23 cellular contexts compared by ENCODE assay signal in the genomic region with DNA sequence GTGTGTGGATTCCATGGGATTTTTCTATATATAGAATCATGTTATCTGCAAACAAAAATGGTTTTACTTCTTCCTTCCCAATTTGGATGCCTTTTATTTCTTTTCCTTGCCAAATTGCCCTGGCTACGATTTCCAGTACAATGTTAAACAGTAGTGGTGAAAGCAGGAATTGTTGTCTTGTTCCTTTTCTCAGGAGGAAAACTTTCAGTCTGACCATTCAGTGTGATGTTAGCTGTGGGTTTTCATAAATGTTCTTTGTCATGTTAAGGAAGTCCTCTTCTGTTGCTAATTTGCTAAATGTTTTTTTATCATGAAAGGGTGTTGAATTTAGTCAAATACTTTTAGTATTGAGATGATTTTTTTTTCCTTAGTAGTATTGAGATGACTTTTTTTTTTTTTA. TPM values are rescaled to one million over a fixed set of nuclear protein-coding genes. Genes with fewer than 3 reads are reported as not detected.
DNase-seq lines count a peak whose midpoint lies in the region; ATAC-seq, FAIRE-seq and TF ChIP-seq lines count a peak whose summit lies in the region.
"Had no signal": no experiment of that assay in that cellular context is flagged by ENCODE, and none has a peak within 500 bp of the region (broad histone marks: within the 10 kb centered on the region; RNA-seq: fewer than 3 reads in every experiment).

No MANE protein-coding gene starts in this region.

- H3K56ac ChIP-seq in H9 (ENCODE audit: insufficient read length, low read depth, low read length): no peak overlapping the region
- H3K56ac ChIP-seq in mesendoderm (ENCODE audit: low read length): no peak overlapping the region

- no peak overlapping the region for H3K4ac ChIP-seq in H9 (ENCODE audit: low read depth, low read length)
- H3K4ac ChIP-seq in mesendoderm (ENCODE audit: low read depth, low read length): no peak overlapping the region

- no peak for DNase-seq in H9
- no peak for DNase-seq in K562 (ENCODE audit: extremely low read depth in 1 of 4, low spot score in 3 of 4)
- DNase-seq in fibroblast of pulmonary artery (ENCODE audit: low read depth): peak; percentile 45
- peak; percentile 26 for DNase-seq in pons (ENCODE audit: low spot score)
- DNase-seq in stimulated activated CD4-positive, alpha-beta T cell treated with anti-CD3 and anti-CD28 coated beads, Interleukin-4, amount 100 ng/mL, for 24 hours: no peak
- DNase-seq in T-helper 1 cell: no peak
- DNase-seq in mesendoderm: no peak
- DNase-seq in glutamatergic neuron: no peak
- DNase-seq: BE2C, EL, GF-D8, MV-4-11, NCI-H1105 treated with DMSO at 0.1 percent for 48 hours, NCI-H1694, NCI-H2081 treated with DMSO at 0.1 percent for 48 hours, NCI-H446, NCI-H526, PC-3, Right ventricle myocardium superior had no signal

- H2BK120ac ChIP-seq in H9 (ENCODE audit: low read depth, low read length, poor library complexity, severe bottlenecking) (no peak overlapping the region), mesendoderm (ENCODE audit: low read depth, low read length) (no peak overlapping the region)

- H4K91ac ChIP-seq in H9 (ENCODE audit: insufficient read length, low read depth, low read length): no peak overlapping the region

- H3K27ac ChIP-seq in H9 (ENCODE audit: insufficient read length, low read depth, low read length): peak overlapping the region; percentile 56
- no peak overlapping the region for H3K27ac ChIP-seq in K562 (ENCODE audit: extremely low read depth, low read depth, low read length)
- no peak overlapping the region for H3K27ac ChIP-seq in mesendoderm (ENCODE audit: low read depth, low read length)
- H3K27ac ChIP-seq: KMS-11 had no signal

- H3K79me2 ChIP-seq in H9 (ENCODE audit: insufficient read depth, low read length) (no peaks in the 10 kb centered on the region), K562 (ENCODE audit: control insufficient read depth, insufficient read depth, low read length) (no peaks in the 10 kb centered on the region), mesendoderm (ENCODE audit: control insufficient read depth, insufficient read depth, low read length) (no peaks in the 10 kb centered on the region)

- H3K9me3 Mint-ChIP-seq in H9 (no peaks in the 10 kb centered on the region), glutamatergic neuron (ENCODE audit: unreplicated experiment) (no peaks in the 10 kb centered on the region)

- ATAC-seq in K562: no peak; the same call in 2 of the 3 replicates
- ATAC-seq: PC-3 had no signal

- H3K9me3 ChIP-seq in H9 (ENCODE audit: control insufficient read depth, low read depth, low read length) (no peaks in the 10 kb centered on the region), K562 (replicated peaks; ENCODE audit: control insufficient read depth, insufficient read depth, low read depth, low read length) (no peaks in the 10 kb centered on the region)
- H3K9me3 ChIP-seq: BE2C, HAP-1 had no signal

- H2AK5ac ChIP-seq in H9 (ENCODE audit: insufficient read length, low read length): no peak overlapping the region
- H2AK5ac ChIP-seq in mesendoderm (ENCODE audit: low read length): no peak overlapping the region

- H3K36me3 ChIP-seq in K562 (ENCODE audit: control insufficient read depth, insufficient read depth, low read length) (peaks cover 7% of the 10 kb centered on the region; the same call in 2 of the 3 replicates), mesendoderm (ENCODE audit: control insufficient read depth, insufficient read depth, low read length) (no peaks in the 10 kb centered on the region)
- H3K36me3 ChIP-seq: HAP-1 had no signal

- H3K14ac ChIP-seq in H9 (ENCODE audit: insufficient read depth, low read length): no peak overlapping the region

- no peaks in the 10 kb centered on the region for H3K23me2 ChIP-seq in H9 (ENCODE audit: insufficient read length, low read depth, low read length, poor library complexity, severe bottlenecking)

- H3K27me3 Mint-ChIP-seq in H9 (ENCODE audit: low read depth): no peaks in the 10 kb centered on the region
- no peaks in the 10 kb centered on the region for H3K27me3 Mint-ChIP-seq in glutamatergic neuron (ENCODE audit: unreplicated experiment)

- TF ChIP-seq POLR2A in K562 (conservative IDR thresholded peaks at IDR 0.05): no peak

- H3K18ac ChIP-seq in H9 (ENCODE audit: insufficient read length, low read depth, low read length): no peak overlapping the region
- no peak overlapping the region for H3K18ac ChIP-seq in mesendoderm (ENCODE audit: low read length)

- H4K8ac ChIP-seq in H9 (replicated peaks; ENCODE audit: insufficient read length, low read depth, low read length) (no peak overlapping the region), mesendoderm (ENCODE audit: low read depth, low read length) (no peak overlapping the region)

- TF ChIP-seq RAD21 in K562 (CRISPR knock-in tag; conservative IDR thresholded peaks at IDR 0.05 in 1 of 2, IDR thresholded peaks at IDR 0.05 in 1 of 2): no peak

- no peak overlapping the region for H3K9ac ChIP-seq in H9 (ENCODE audit: extremely low read depth, insufficient read length, low read length)
- no peak overlapping the region for H3K9ac ChIP-seq in K562 (ENCODE audit: insufficient read depth in 1 of 2, low read depth in 2 of 2, low read length in 2 of 2)
- H3K9ac ChIP-seq in mesendoderm (ENCODE audit: low read length): no peak overlapping the region
- H3K9ac ChIP-seq: KMS-11 had no signal

- H3K4me3 ChIP-seq in K562 (no peak overlapping the region), fibroblast of pulmonary artery (replicated peaks; ENCODE audit: low read depth, low read length) (no peak overlapping the region), mesendoderm (ENCODE audit: low read length) (no peak overlapping the region)
- H3K4me3 ChIP-seq: HAP-1, SK-N-MC had no signal

- H2BK5ac ChIP-seq in H9 (ENCODE audit: insufficient read length, low read length) (no peak overlapping the region), mesendoderm (ENCODE audit: low read length) (no peak overlapping the region)

- BruUV-seq in K562 (replicated peaks; lab: Mats Ljungman, UMichigan): no TSS peak

- peaks cover 18 to 24% of the 10 kb centered on the region in 2 experiments for H3K4me1 Mint-ChIP-seq in H9
- no peaks in the 10 kb centered on the region for H3K4me1 Mint-ChIP-seq in glutamatergic neuron (ENCODE audit: low read depth, unreplicated experiment)

- TF ChIP-seq CTCF in H9 (conservative IDR thresholded peaks at IDR 0.05): 0 out of 3 replicates have a peak, but pooled peaks have one; percentile 10
- TF ChIP-seq CTCF in K562 (IDR thresholded peaks at IDR 0.05 in 2 of 3, conservative IDR thresholded peaks at IDR 0.05 in 1 of 3; ENCODE audit: insufficient read depth in 2 of 3, low read depth in 1 of 3, low read length in 3 of 3): no peak
- TF ChIP-seq CTCF in fibroblast of pulmonary artery (IDR thresholded peaks at IDR 0.05; ENCODE audit: low read length, missing control alignments): no peak
- no peak for TF ChIP-seq CTCF in glutamatergic neuron (IDR thresholded peaks at IDR 0.05; ENCODE audit: partially characterized antibody, unreplicated experiment)

- H2BK12ac ChIP-seq in H9 (ENCODE audit: insufficient read length, low read depth, low read length): no peak overlapping the region

- H2AFZ ChIP-seq in H9 (ENCODE audit: low read length) (no peak overlapping the region), K562 (ENCODE audit: low read depth, low read length) (no peak overlapping the region)

- peak; percentile 26 for FAIRE-seq in K562 (lab: Jason Lieb, UNC)
- FAIRE-seq: HTR-8/SVneo had no signal

- no peaks in the 10 kb centered on the region for H3K27me3 ChIP-seq in H9 (ENCODE audit: insufficient read depth, low read length)
- no peaks in the 10 kb centered on the region for H3K27me3 ChIP-seq in K562 (ENCODE audit: control insufficient read depth in 2 of 2, insufficient read depth in 2 of 2, low read length in 2 of 2)
- H3K27me3 ChIP-seq in mesendoderm (ENCODE audit: insufficient read depth, low read length, poor library complexity): no peaks in the 10 kb centered on the region
- H3K27me3 ChIP-seq: BE2C had no signal

- H3K23ac ChIP-seq in H9 (ENCODE audit: insufficient read length, low read depth, low read length) (no peak overlapping the region), mesendoderm (ENCODE audit: low read length) (no peak overlapping the region)

- H2BK20ac ChIP-seq in H9 (ENCODE audit: low read depth, low read length, poor library complexity, severe bottlenecking): no peak overlapping the region

- no peak for TF ChIP-seq EP300 in K562 (IDR thresholded peaks at IDR 0.05; ENCODE audit: low read length)

- intact Hi-C loops in K562 (cut with micrococcal nuclease): no loop called here

- no CpG with 5 or more reads among the region's 1 CpG for WGBS in H9 (ENCODE audit: extremely low coverage, insufficient read length, low lambda C conversion rate)
- WGBS in K562 (ENCODE audit: insufficient coverage, low coverage, missing lambda C conversion rate): 14% methylated on average over 1 of the region's 1 CpG
- no CpG with 5 or more reads among the region's 1 CpG for WGBS in mesendoderm (ENCODE audit: extremely low coverage, insufficient coverage, low lambda C conversion rate)

- H3K27ac Mint-ChIP-seq in H9: peak overlapping the region in 2 of 3 experiments; percentile 3 to 72; a peak in 3 of 7 replicates
- H3K27ac Mint-ChIP-seq in glutamatergic neuron (ENCODE audit: unreplicated experiment): no peak overlapping the region

- H3K4me1 ChIP-seq in H9 (ENCODE audit: insufficient read depth, low read length) (no peaks in the 10 kb centered on the region), K562 (replicated peaks in 1 of 2; ENCODE audit: control insufficient read depth in 2 of 2, insufficient read depth in 2 of 2, low read length in 2 of 2) (peaks cover 4% of the 10 kb centered on the region in 2 experiments; a peak in 1 of 5 replicates), mesendoderm (ENCODE audit: control insufficient read depth, low read depth, low read length) (no peaks in the 10 kb centered on the region)
- H3K4me1 ChIP-seq: BE2C had no signal

- H3T11ph ChIP-seq in H9 (ENCODE audit: low read length): no peak overlapping the region

- no peak overlapping the region for H4K5ac ChIP-seq in H9 (ENCODE audit: insufficient read length, low read depth, low read length)
- H4K5ac ChIP-seq in mesendoderm (ENCODE audit: low read length): no peak overlapping the region

- H3K79me1 ChIP-seq in H9 (ENCODE audit: insufficient read depth, low read depth, low read length, poor library complexity, severe bottlenecking) (no peaks in the 10 kb centered on the region), mesendoderm (ENCODE audit: low read length) (no peaks in the 10 kb centered on the region)

- CTCF ChIA-PET in K562 (lab: Yijun Ruan, JAX; ENCODE audit: low intra/inter-chr PET ratio): no interaction called here

- H3K36me3 Mint-ChIP-seq in H9 (ENCODE audit: insufficient read depth in 1 of 3, low read depth in 3 of 3) (no peaks in the 10 kb centered on the region; a peak in 2 of 7 replicates), glutamatergic neuron (ENCODE audit: unreplicated experiment) (no peaks in the 10 kb centered on the region)

- POLR2A ChIA-PET in K562 (lab: Yijun Ruan, JAX): interaction anchor here (1.5 kb wide), 1 partner anchor 10 kb away, joined by 6 read pairs; no protein-coding TSS in a partner anchor

- in situ Hi-C loops in K562 (cut with MboI): no loop called here

- H3K4me2 ChIP-seq in H9 (ENCODE audit: insufficient read depth, insufficient read length, low read length) (no peak overlapping the region), K562 (ENCODE audit: insufficient read depth, low read length) (no peak overlapping the region), mesendoderm (ENCODE audit: low read length) (no peak overlapping the region)
- H3K4me2 ChIP-seq: KMS-11 had no signal

- H2BK15ac ChIP-seq in H9 (ENCODE audit: low read depth, low read length) (no peak overlapping the region), mesendoderm (replicated peaks; ENCODE audit: low read depth) (no peak overlapping the region)

- H3K9me1 ChIP-seq in K562 (ENCODE audit: control insufficient read depth, insufficient read depth, low read length): no peaks in the 10 kb centered on the region

- H3K4me3 Mint-ChIP-seq in H9 (no peak overlapping the region), glutamatergic neuron (ENCODE audit: unreplicated experiment) (no peak overlapping the region)

- no peaks in the 10 kb centered on the region for H4K20me1 ChIP-seq in H9 (ENCODE audit: control insufficient read depth, insufficient read depth, insufficient read length)
- H4K20me1 ChIP-seq in K562 (replicated peaks; ENCODE audit: control insufficient read depth, insufficient read depth, low read length): no peaks in the 10 kb centered on the region

RNA-seq across cellular contexts. Expression of a gene that starts 10.9 kb away (rescaled TPM):
- total RNA-seq in H9 (2021) (13.5 and 14.7 TPM in 2 replicates), K562 (2014; rRNA removed) (47.6 and 50.3 TPM in 2 replicates), K562 (2014; rRNA removed; fragmentation: Illumina TruSeq; extraction: Trizol) (31.8 and 32.7 TPM in 2 replicates), K562 (2015; rRNA removed; fragmentation: Illumina TruSeq; extraction: Trizol) (43.9 and 51.1 TPM in 2 replicates), K562 (2021) (28.5 and 32.6 TPM in 2 replicates), glutamatergic neuron (ENCODE audit: unreplicated experiment) (24.1 TPM)
- 4.1 and 6.4 TPM in 2 replicates for total RNA-seq in K562 (2011; cell fraction: chromatin; rRNA removed; ENCODE audit: low replicate concordance)
- 7.8 and 9.5 TPM in 2 replicates for total RNA-seq in K562 (2011; cell fraction: nucleolus; rRNA removed)
- total RNA-seq in K562 (2011; cell fraction: nucleoplasm; rRNA removed): 3.2 and 6.7 TPM in 2 replicates
- polyA plus RNA-seq in K562 (2011; rRNA removed) (29.8 and 42.8 TPM in 2 replicates), K562 (2014; fragmentation: Illumina TruSeq; extraction: Trizol) (26.1 and 31.2 TPM in 2 replicates), K562 (2014; fragmentation: Nextera tagmentation; extraction: Ambion mirVana) (1 to 10 TPM; 5.9 to 6.9 TPM), K562 (2014; rRNA removed) (41.4 and 43.2 TPM in 2 replicates)
- 11.3 and 11.5 TPM in 2 replicates for polyA plus RNA-seq in K562 (2011; cell fraction: cytosol; rRNA removed)
- polyA plus RNA-seq in K562 (2011; cell fraction: nucleus; rRNA removed): 8.1 and 9.0 TPM in 2 replicates
- polyA plus RNA-seq in K562 (2012): 26.8 and 53.4 TPM in 2 replicates
- 13.2 and 14.1 TPM in 2 replicates for polyA minus RNA-seq in K562 (2011; rRNA and poly(A)+ RNA removed)
- 7.4 and 10.6 TPM in 2 replicates for polyA minus RNA-seq in K562 (2011; cell fraction: cytosol; rRNA and poly(A)+ RNA removed)
- 6.9 and 11.6 TPM in 2 replicates for polyA minus RNA-seq in K562 (2011; cell fraction: nucleus; rRNA and poly(A)+ RNA removed)
- polyA plus RNA-seq in mesendoderm (2013, experiment 1 of 2): 10.3 TPM
- 9.7 TPM for polyA plus RNA-seq in mesendoderm (2013, experiment 2 of 2)

RNA-seq across cellular contexts. Expression of a gene that starts 17.3 kb away (rescaled TPM):
- not detected in 2 replicates for total RNA-seq in H9 (2021)
- total RNA-seq in K562 (2011; cell fraction: chromatin; rRNA removed; ENCODE audit: low replicate concordance): not detected in 2 replicates
- not detected in 2 replicates for total RNA-seq in K562 (2011; cell fraction: nucleolus; rRNA removed)
- total RNA-seq in K562 (2011; cell fraction: nucleoplasm; rRNA removed): not detected in 2 replicates
- total RNA-seq in K562 (2014; rRNA removed): not detected in 2 replicates
- not detected in 2 replicates for total RNA-seq in K562 (2014; rRNA removed; fragmentation: Illumina TruSeq; extraction: Trizol)
- not detected in 2 replicates for total RNA-seq in K562 (2015; rRNA removed; fragmentation: Illumina TruSeq; extraction: Trizol)
- not detected in 2 replicates for total RNA-seq in K562 (2021)
- polyA plus RNA-seq in K562 (2011; rRNA removed): not detected in 2 replicates
- polyA plus RNA-seq in K562 (2011; cell fraction: cytosol; rRNA removed): not detected in 2 replicates
- not detected in 2 replicates for polyA plus RNA-seq in K562 (2011; cell fraction: nucleus; rRNA removed)
- 0.03 and 0.04 TPM in 2 replicates for polyA plus RNA-seq in K562 (2012)
- polyA plus RNA-seq in K562 (2014; fragmentation: Illumina TruSeq; extraction: Trizol): not detected in 2 replicates
- polyA plus RNA-seq in K562 (2014; fragmentation: Nextera tagmentation; extraction: Ambion mirVana): under 1 TPM; 0.01 TPM
- not detected in 2 replicates for polyA plus RNA-seq in K562 (2014; rRNA removed)
- polyA minus RNA-seq in K562 (2011; rRNA and poly(A)+ RNA removed): not detected in 2 replicates
- not detected in 2 replicates for polyA minus RNA-seq in K562 (2011; cell fraction: cytosol; rRNA and poly(A)+ RNA removed)
- polyA minus RNA-seq in K562 (2011; cell fraction: nucleus; rRNA and poly(A)+ RNA removed): not detected in 2 replicates
- not detected for polyA plus RNA-seq in mesendoderm (2013, experiment 1 of 2)
- polyA plus RNA-seq in mesendoderm (2013, experiment 2 of 2): not detected
- total RNA-seq in glutamatergic neuron (ENCODE audit: unreplicated experiment): not detected
- total RNA-seq: PC-3 had no signal

RNA-seq across cellular contexts. Expression of a gene that starts 47.5 kb away (rescaled TPM):
- total RNA-seq in H9 (2021) (278 and 298 TPM in 2 replicates), K562 (2014; rRNA removed) (443 and 555 TPM in 2 replicates), K562 (2014; rRNA removed; fragmentation: Illumina TruSeq; extraction: Trizol) (683 and 814 TPM in 2 replicates), K562 (2015; rRNA removed; fragmentation: Illumina TruSeq; extraction: Trizol) (521 and 540 TPM in 2 replicates), K562 (2021) (283 and 309 TPM in 2 replicates), glutamatergic neuron (ENCODE audit: unreplicated experiment) (66.9 TPM)
- 56.7 and 220 TPM in 2 replicates for total RNA-seq in K562 (2011; cell fraction: chromatin; rRNA removed; ENCODE audit: low replicate concordance)
- total RNA-seq in K562 (2011; cell fraction: nucleolus; rRNA removed): 58.0 and 74.9 TPM in 2 replicates
- total RNA-seq in K562 (2011; cell fraction: nucleoplasm; rRNA removed): 99.8 and 119 TPM in 2 replicates
- polyA plus RNA-seq in K562 (2011; rRNA removed) (436 and 626 TPM in 2 replicates), K562 (2014; fragmentation: Illumina TruSeq; extraction: Trizol) (656 and 724 TPM in 2 replicates), K562 (2014; fragmentation: Nextera tagmentation; extraction: Ambion mirVana) (100 to 1,000 TPM; 596 to 814 TPM), K562 (2014; rRNA removed) (678 and 822 TPM in 2 replicates)
- 63.6 and 149 TPM in 2 replicates for polyA plus RNA-seq in K562 (2011; cell fraction: cytosol; rRNA removed)
- 85.9 and 178 TPM in 2 replicates for polyA plus RNA-seq in K562 (2011; cell fraction: nucleus; rRNA removed)
- polyA plus RNA-seq in K562 (2012): 459 and 564 TPM in 2 replicates
- polyA minus RNA-seq in K562 (2011; rRNA and poly(A)+ RNA removed): 292 and 352 TPM in 2 replicates
- polyA minus RNA-seq in K562 (2011; cell fraction: cytosol; rRNA and poly(A)+ RNA removed): 101 and 105 TPM in 2 replicates
- polyA minus RNA-seq in K562 (2011; cell fraction: nucleus; rRNA and poly(A)+ RNA removed): 42.4 and 123 TPM in 2 replicates
- 290 TPM for polyA plus RNA-seq in mesendoderm (2013, experiment 1 of 2)
- 291 TPM for polyA plus RNA-seq in mesendoderm (2013, experiment 2 of 2)

Comparison
In these comparisons a context has a peak if more than half of its experiments do, and no peak if none do; other contexts are left out.
1. DNase-seq: peak in fibroblast of pulmonary artery (single experiment) and pons (single experiment); none in H9 (single experiment), K562 (0 of 4), stimulated activated CD4-positive, alpha-beta T cell treated with anti-CD3 and anti-CD28 coated beads, Interleukin-4, amount 100 ng/mL, for 24 hours (single experiment), T-helper 1 cell (0 of 5), mesendoderm (single experiment) and glutamatergic neuron (single experiment).